ENCODE assay signal across 10 cellular contexts in the genomic region with DNA sequence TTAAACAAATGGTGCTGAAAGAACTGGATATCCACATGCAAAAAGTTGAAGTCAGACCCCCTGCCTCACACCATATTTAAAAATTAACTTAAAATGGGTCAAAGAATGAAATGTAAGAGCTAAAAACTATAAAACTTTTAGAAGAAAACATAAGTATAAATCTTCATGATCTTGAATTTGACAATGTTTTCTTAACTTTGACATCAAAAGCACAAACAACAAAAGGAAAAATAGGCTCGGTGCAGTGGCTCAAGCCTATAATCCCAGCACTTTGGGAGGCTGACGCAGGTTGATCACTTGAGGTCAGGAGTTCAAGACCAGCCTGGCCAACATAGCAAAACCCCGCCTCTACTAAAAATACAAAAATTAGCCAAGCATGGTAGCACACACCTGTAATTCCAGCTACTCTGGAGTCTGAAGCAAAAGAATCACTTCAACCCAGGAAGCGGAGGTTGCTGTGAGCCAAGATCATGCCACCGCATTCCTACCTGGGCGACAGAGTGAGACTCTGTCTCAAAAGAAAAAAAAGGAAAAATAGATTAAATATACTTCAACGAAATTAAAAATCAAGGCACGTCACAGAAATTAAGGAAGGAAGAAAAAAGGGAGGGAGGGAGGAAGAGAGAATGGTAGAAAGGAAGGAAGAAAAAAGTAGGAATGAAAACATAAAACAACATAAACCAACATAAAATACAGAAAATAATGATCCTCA. TPM values are rescaled to one million over a fixed set of nuclear protein-coding genes. Genes with fewer than 3 reads are reported as not detected.
A peak's percentile ranks its signal among the peaks of the same experiment; 100 is the strongest.
DNase-seq lines count a peak whose midpoint lies in the region; ATAC-seq and TF ChIP-seq lines count a peak whose summit lies in the region.
"Had no signal": no experiment of that assay in that cellular context is flagged by ENCODE, and none has a peak within 500 bp of the region (broad histone marks: within the 10 kb centered on the region; RNA-seq: fewer than 3 reads in every experiment).

No MANE protein-coding gene starts in this region.

- no peaks in the 10 kb centered on the region for H3K9me3 Mint-ChIP-seq in Caco-2 (ENCODE audit: unreplicated experiment)
- H3K9me3 Mint-ChIP-seq in osteocyte (ENCODE audit: unreplicated experiment), result no peaks in the 10 kb centered on the region

- CTCF ChIA-PET in Caco-2 (lab: Charles Lee) (no interaction called here), PC-9 (lab: Charles Lee) (interaction anchor here (0.7 kb wide), 1 partner anchor 147 kb away, joined by 3 read pairs; no protein-coding TSS in a partner anchor)

- H3K27ac ChIP-seq in PC-9, result no peak overlapping the region

- H3K4me3 Mint-ChIP-seq in Caco-2 (ENCODE audit: unreplicated experiment), result peak overlapping the region; percentile 82
- H3K4me3 Mint-ChIP-seq in osteocyte (ENCODE audit: unreplicated experiment), result peak overlapping the region; percentile 42

- H3K27ac Mint-ChIP-seq in Caco-2 (ENCODE audit: unreplicated experiment) (no peak overlapping the region), osteocyte (ENCODE audit: unreplicated experiment) (peak overlapping the region; percentile 86)

- TF ChIP-seq CTCF in Caco-2 (IDR thresholded peaks at IDR 0.05; ENCODE audit: insufficient read depth in 1 of 2, low read depth in 1 of 2, low read length in 1 of 2, severe bottlenecking in 1 of 2, unreplicated experiment in 1 of 2) (no peak), PC-9 (conservative IDR thresholded peaks at IDR 0.05) (no peak), osteocyte (IDR thresholded peaks at IDR 0.05) (no peak), BE2C (IDR thresholded peaks at IDR 0.05; ENCODE audit: low read depth, low read length) (no peak)

- H3K4me1 Mint-ChIP-seq in Caco-2 (ENCODE audit: low read depth, unreplicated experiment) (no peaks in the 10 kb centered on the region), osteocyte (ENCODE audit: unreplicated experiment) (peaks cover 11% of the 10 kb centered on the region)

- H3K79me2 ChIP-seq in PC-9 (ENCODE audit: low read depth), result peaks cover 6% of the 10 kb centered on the region; the same call in 1 of the 2 replicates

- no peak for DNase-seq in Caco-2
- no peak for DNase-seq in PC-9
- DNase-seq in osteocyte (ENCODE audit: extremely low spot score, unreplicated experiment), result no peak
- no peak for DNase-seq in BE2C
- DNase-seq in activated effector memory CD4-positive, alpha-beta T cell treated with Interleukin-2 at 50 U/mL for 16 hours, result no peak
- DNase-seq: effector CD8-positive, alpha-beta T cell; NCI-H226 had no signal

- intact Hi-C loops in Caco-2 (cut with micrococcal nuclease; ENCODE audit: unreplicated experiment) (no loop called here), PC-9 (cut with micrococcal nuclease; ENCODE audit: unreplicated experiment) (no loop called here)

- TSS peak; percentile 29 for BruUV-seq in Caco-2 (replicated peaks; lab: Mats Ljungman, UMichigan)
- BruUV-seq in PC-9 (replicated peaks; lab: Mats Ljungman, UMichigan), result no TSS peak

- peak overlapping the region; percentile 86 for H3K4me2 ChIP-seq in PC-9

- no peak overlapping the region for H2AFZ ChIP-seq in PC-9

- H3K36me3 Mint-ChIP-seq in Caco-2 (ENCODE audit: insufficient read depth, unreplicated experiment) (no peaks in the 10 kb centered on the region), osteocyte (ENCODE audit: unreplicated experiment) (no peaks in the 10 kb centered on the region)

- no peaks in the 10 kb centered on the region for H3K9me3 ChIP-seq in Caco-2
- no peaks in the 10 kb centered on the region for H3K9me3 ChIP-seq in PC-9 (ENCODE audit: insufficient read depth, low read depth)
- no peaks in the 10 kb centered on the region for H3K9me3 ChIP-seq in endocrine pancreas (ENCODE audit: control insufficient read depth, low read length)
- H3K9me3 ChIP-seq in BE2C, result no peaks in the 10 kb centered on the region

- POLR2A ChIA-PET in Caco-2 (lab: Charles Lee) (no interaction called here), PC-9 (lab: Charles Lee; ENCODE audit: unreplicated experiment) (interaction anchor here (0.6 kb wide), 1 partner anchor 119 kb away, joined by 3 read pairs; no protein-coding TSS in a partner anchor)

- ATAC-seq in HG03196 (IDR thresholded peaks at IDR 0.05; ENCODE audit: unreplicated experiment), result no peak
- ATAC-seq in HG03354 (IDR thresholded peaks at IDR 0.05; ENCODE audit: poor library complexity, severe bottlenecking, unreplicated experiment), result no peak

- no peaks in the 10 kb centered on the region for H3F3A ChIP-seq in PC-9 (ENCODE audit: insufficient read depth, low read depth)

- no peaks in the 10 kb centered on the region for H4K20me1 ChIP-seq in PC-9 (ENCODE audit: insufficient read depth)

- no peaks in the 10 kb centered on the region for H3K27me3 ChIP-seq in Caco-2 (replicated peaks; ENCODE audit: control insufficient read depth, insufficient read depth, low read length)
- no peaks in the 10 kb centered on the region for H3K27me3 ChIP-seq in PC-9 (ENCODE audit: insufficient read depth, low read depth)
- no peaks in the 10 kb centered on the region for H3K27me3 ChIP-seq in endocrine pancreas (ENCODE audit: control insufficient read depth, insufficient read depth, low read length)
- H3K27me3 ChIP-seq in BE2C, result no peaks in the 10 kb centered on the region

- no peak overlapping the region for H3K9ac ChIP-seq in endocrine pancreas (ENCODE audit: control insufficient read depth, insufficient read depth, low read length)

- no peaks in the 10 kb centered on the region for H3K27me3 Mint-ChIP-seq in Caco-2 (ENCODE audit: insufficient read depth, unreplicated experiment)
- no peaks in the 10 kb centered on the region for H3K27me3 Mint-ChIP-seq in osteocyte (ENCODE audit: unreplicated experiment)

- no peaks in the 10 kb centered on the region for H3K9me2 ChIP-seq in PC-9 (ENCODE audit: insufficient read depth)

- no peak overlapping the region for H3K4me3 ChIP-seq in Caco-2 (ENCODE audit: low read depth, low read length)
- peak overlapping the region; percentile 94; the same call in 1 of the 2 replicates for H3K4me3 ChIP-seq in PC-9
- H3K4me3 ChIP-seq in endocrine pancreas (ENCODE audit: control insufficient read depth, insufficient read depth, low read length), result peak overlapping the region; percentile 69
- H3K4me3 ChIP-seq in BE2C (ENCODE audit: low read depth, low read length), result no peak overlapping the region

- no peaks in the 10 kb centered on the region; the same call in 1 of the 2 replicates for H3K4me1 ChIP-seq in Caco-2
- H3K4me1 ChIP-seq in PC-9 (replicated peaks; ENCODE audit: insufficient read depth), result no peaks in the 10 kb centered on the region; the same call in 1 of the 2 replicates
- no peaks in the 10 kb centered on the region for H3K4me1 ChIP-seq in endocrine pancreas (ENCODE audit: control insufficient read depth, insufficient read depth, low read length)
- no peaks in the 10 kb centered on the region for H3K4me1 ChIP-seq in BE2C

- H3K36me3 ChIP-seq in Caco-2 (ENCODE audit: control insufficient read depth, insufficient read depth, low read length) (no peaks in the 10 kb centered on the region), PC-9 (ENCODE audit: low read depth) (no peaks in the 10 kb centered on the region), endocrine pancreas (ENCODE audit: control insufficient read depth, insufficient read depth, low read length) (no peaks in the 10 kb centered on the region), BE2C (no peaks in the 10 kb centered on the region)

RNA-seq across cellular contexts. Expression of a gene that starts 1.5 kb away (rescaled TPM):
- 6.8 and 8.7 TPM in 2 replicates for total RNA-seq in Caco-2 (2022)
- 11.3 and 12.3 TPM in 2 replicates for total RNA-seq in PC-9 (2021)
- total RNA-seq in osteocyte, result 12.4 and 14.6 TPM in 2 replicates
- polyA plus RNA-seq in BE2C (2012; ENCODE audit: insufficient read depth, insufficient read length, low read depth), result 1.9 TPM

RNA-seq across cellular contexts. Expression of a gene that starts 30.8 kb away (rescaled TPM):
- total RNA-seq in Caco-2 (2022), result 10.9 and 11.7 TPM in 2 replicates
- total RNA-seq in PC-9 (2021), result 9.9 and 10.8 TPM in 2 replicates
- total RNA-seq in osteocyte, result 14.6 and 15.6 TPM in 2 replicates
- polyA plus RNA-seq in BE2C (2012; ENCODE audit: insufficient read depth, insufficient read length, low read depth), result 5.6 TPM

RNA-seq across cellular contexts. Expression of a gene that starts 30.9 kb away (rescaled TPM):
- total RNA-seq in Caco-2 (2022) (14.1 and 15.5 TPM in 2 replicates), PC-9 (2021) (12.2 and 17.1 TPM in 2 replicates), osteocyte (15.4 and 15.9 TPM in 2 replicates)
- 3.6 TPM for polyA plus RNA-seq in BE2C (2012; ENCODE audit: insufficient read depth, insufficient read length, low read depth)

Comparison
In these comparisons a context has a peak if more than half of its experiments do, and no peak if none do; other contexts are left out.
1. H3K4me3 ChIP-seq: peak in PC-9 (single experiment) and endocrine pancreas (single experiment); none in Caco-2 (single experiment) and BE2C (single experiment).